In genomic region chr22:50783033-50783880, GRCh38 we compare ENCODE assay signal across 8 cellular contexts. TPM values are rescaled to one million over a fixed set of nuclear protein-coding genes. Genes with fewer than 3 reads are reported as not detected.
A peak's percentile ranks its signal among the peaks of the same experiment; 100 is the strongest.
DNase-seq lines count a peak whose midpoint lies in the region; ATAC-seq and TF ChIP-seq lines count a peak whose summit lies in the region.
"Not testable (repeated sequence)": the region's sequence is repeated elsewhere in the genome, so short reads cannot be mapped to it uniquely, and the experiment has no call there.

TSS of gene RABL2B (minus strand) at chr22:50783636. CDS start at chr22:50782294, 1,342 bp downstream.

- H3K4me1 ChIP-seq in Caco-2; NT2/D1 (ENCODE audit: insufficient read depth, insufficient read length); endodermal cell (ENCODE audit: control insufficient read depth, insufficient read depth, low read length): not testable (repeated sequence)

- 0% methylated on average over 29 of the region's 77 CpGs; no CpG with 5 or more reads in 1 of the 2 experiments for WGBS in endodermal cell (ENCODE audit: insufficient coverage in 1 of 2, insufficient read length in 1 of 2), 2 experiments

- not testable (repeated sequence) for H3K27me3 ChIP-seq in Caco-2 (replicated peaks; ENCODE audit: control insufficient read depth, insufficient read depth, low read length); NT2/D1 (ENCODE audit: insufficient read depth, insufficient read length); endodermal cell (ENCODE audit: control insufficient read depth, insufficient read depth, low read length, poor library complexity, severe bottlenecking)

- not testable (repeated sequence) for H3K4me1 Mint-ChIP-seq in Caco-2 (ENCODE audit: low read depth, unreplicated experiment); endodermal cell

- DNase-seq in Caco-2 = peak; percentile 88 to 96
- peak; percentile 67 for DNase-seq in HS-5 (ENCODE audit: low read depth)
- DNase-seq in NT2/D1 (ENCODE audit: low read depth, low spot score) = peak; percentile 63
- DNase-seq in activated CD8-positive, alpha-beta memory T cell treated with anti-CD3 and anti-CD28 coated beads, Interleukin-2, amount 50 U/mL, for 1 hour (ENCODE audit: extremely low read depth) = peak; percentile 45
- DNase-seq in endodermal cell = peak; percentile 96
- DNase-seq in mesenteric fat pad (ENCODE audit: low spot score) = peak; percentile 94
- peak; percentile 63 for DNase-seq in stimulated activated CD8-positive, alpha-beta memory T cell treated with anti-CD3 and anti-CD28 coated beads, Interleukin-12 subunit alpha, Interleukin-12 subunit beta, amount 100 ng/mL, for 24 hours (ENCODE audit: extremely low read depth)

- POLR2A ChIA-PET in Caco-2 (lab: Charles Lee) = not testable (repeated sequence)

- peak within 1 kb of the TSS; percentile 48 for H3K4me3 ChIP-seq in Caco-2 (ENCODE audit: low read depth, low read length)
- H3K4me3 ChIP-seq in NT2/D1 (ENCODE audit: insufficient read length, low read depth) = peak within 1 kb of the TSS; percentile 37
- peak within 1 kb of the TSS; percentile 77 for H3K4me3 ChIP-seq in endodermal cell (ENCODE audit: low read length)

- not testable (repeated sequence) for H3K9ac ChIP-seq in NT2/D1 (ENCODE audit: insufficient read length, low read depth); endodermal cell (ENCODE audit: extremely low read depth, low read length, poor library complexity, severe bottlenecking)

- not testable (repeated sequence) for H3K27ac ChIP-seq in endodermal cell (ENCODE audit: low read depth, low read length)

- intact Hi-C loops in Caco-2 (cut with micrococcal nuclease; ENCODE audit: unreplicated experiment) = not testable (repeated sequence)

- not testable (repeated sequence) for H3K9me3 Mint-ChIP-seq in Caco-2 (ENCODE audit: unreplicated experiment); endodermal cell

- H3K27ac Mint-ChIP-seq in Caco-2 (ENCODE audit: unreplicated experiment) = peak within 1 kb of the TSS; percentile 75
- H3K27ac Mint-ChIP-seq in endodermal cell = peak within 1 kb of the TSS; percentile 71

- H3K4me3 Mint-ChIP-seq in Caco-2 (ENCODE audit: unreplicated experiment) (peak within 1 kb of the TSS; percentile 84), endodermal cell (peak within 1 kb of the TSS; percentile 73)

- not testable (repeated sequence) for H3K9me3 ChIP-seq in Caco-2; NT2/D1 (ENCODE audit: insufficient read depth, low read length); endodermal cell (ENCODE audit: control insufficient read depth, low read length)

- CTCF ChIA-PET in Caco-2 (lab: Charles Lee) = interaction anchor here (0.6 kb wide), 1 partner anchor 8 kb away, joined by 4 read pairs; no protein-coding TSS in a partner anchor

- not testable (repeated sequence) for TF ChIP-seq CTCF in Caco-2 (IDR thresholded peaks at IDR 0.05; ENCODE audit: insufficient read depth in 1 of 2, low read depth in 1 of 2, low read length in 1 of 2, severe bottlenecking in 1 of 2, unreplicated experiment in 1 of 2); endodermal cell (conservative IDR thresholded peaks at IDR 0.05)

- peak; percentile 88 for ATAC-seq in GM21367 (IDR thresholded peaks at IDR 0.05; ENCODE audit: unreplicated experiment)

- peaks cover 10% of the 10 kb centered on the region for H3K36me3 Mint-ChIP-seq in Caco-2 (ENCODE audit: insufficient read depth, unreplicated experiment)
- not testable (repeated sequence) for H3K36me3 Mint-ChIP-seq in endodermal cell (ENCODE audit: low read depth)

- not testable (repeated sequence) for BruUV-seq in Caco-2 (replicated peaks; lab: Mats Ljungman, UMichigan)

- not testable (repeated sequence) for H3K27me3 Mint-ChIP-seq in Caco-2 (ENCODE audit: insufficient read depth, unreplicated experiment); endodermal cell (ENCODE audit: insufficient read depth)

- H3K36me3 ChIP-seq in Caco-2 (ENCODE audit: control insufficient read depth, insufficient read depth, low read length); NT2/D1 (ENCODE audit: insufficient read depth, insufficient read length, low read length); endodermal cell (ENCODE audit: control insufficient read depth, insufficient read depth, low read length): not testable (repeated sequence)

RNA-seq across cellular contexts. Expression of gene RABL2B, which starts in this region (rescaled TPM):
- total RNA-seq in Caco-2 (2022) = 17.2 and 22.3 TPM in 2 replicates
- total RNA-seq in endodermal cell = 10 to 100 TPM; 35.4 to 35.5 TPM
- polyA plus RNA-seq in endodermal cell (2013, experiment 1 of 2) = 35.2 TPM
- polyA plus RNA-seq in endodermal cell (2013, experiment 2 of 2) = 31.8 TPM
- 21.9 TPM for total RNA-seq in mesenteric fat pad

Comparison
In these comparisons a context has a peak if more than half of its experiments do, and no peak if none do; other contexts are left out.
1. DNase-seq: peak in every context shown above with its lines; median percentile 96 in endodermal cell; 94 in mesenteric fat pad; 92 in Caco-2; 67 in HS-5; 63 in NT2/D1; 63 in stimulated activated CD8-positive, alpha-beta memory T cell treated with anti-CD3 and anti-CD28 coated beads, Interleukin-12 subunit alpha, Interleukin-12 subunit beta, amount 100 ng/mL, for 24 hours; 45 in activated CD8-positive, alpha-beta memory T cell treated with anti-CD3 and anti-CD28 coated beads, Interleukin-2, amount 50 U/mL, for 1 hour.